In genomic region chr14:94819531-94819930, GRCh38 we compare ENCODE assay signal across 1 cellular context.
TF ChIP-seq lines count a peak whose summit lies in the region.

No MANE protein-coding gene starts in this region.

TF ChIP-seq in SK-N-SH, 30 proteins besides CTCF, POLR2A, EP300 and RAD21 (continued from another document):
- no peak for TF ChIP-seq EZH2phosphoT487 (IDR thresholded peaks at IDR 0.05; ENCODE audit: borderline replicate concordance, low read depth)
- no peak for TF ChIP-seq FOXJ3 (CRISPR knock-in tag; IDR thresholded peaks at IDR 0.05)
- TF ChIP-seq GABPA (IDR thresholded peaks at IDR 0.05; ENCODE audit: low read depth) = no peak
- TF ChIP-seq PBX3 (IDR thresholded peaks at IDR 0.05) = no peak
- no peak for TF ChIP-seq FOXM1 (IDR thresholded peaks at IDR 0.05; ENCODE audit: low read depth)
